Comparison of ENCODE assay signal across 31 cellular contexts in genomic region chr4:67696061-67696460, GRCh38. TPM values are rescaled to one million over a fixed set of nuclear protein-coding genes. Genes with fewer than 3 reads are reported as not detected.
"Had no signal": no experiment of that assay in that cellular context is flagged by ENCODE, and none has a peak within 500 bp of the region (broad histone marks: within the 10 kb centered on the region; RNA-seq: fewer than 3 reads in every experiment).

No MANE protein-coding gene starts in this region.

- DNase-seq: activated CD4-positive, alpha-beta memory T cell treated with anti-CD3 and anti-CD28 coated beads, Interleukin-2, amount 10 ng/mL, durations not matched to agents 7 days and 5 days; activated CD4-positive, alpha-beta T cell treated with anti-CD3 and anti-CD28 coated beads for 36 hours; activated CD4-positive, alpha-beta T cell treated with anti-CD3 and anti-CD28 coated beads, Interleukin-2, amount 50 U/mL, for 1 hour; activated CD8-positive, alpha-beta memory T cell treated with anti-CD3 and anti-CD28 coated beads, Interleukin-2, amount 50 U/mL, for 4 hours; activated gamma-delta T cell treated with Interleukin-2 at 50 U/mL for 16 hours; activated naive CD4-positive, alpha-beta T cell treated with anti-CD3 and anti-CD28 coated beads, Interleukin-2, amount 50 U/mL, for 16 hours; activated T-cell treated with anti-CD3 and anti-CD28 coated beads, Interleukin-2, amount 50 U/mL, for 72 hours; aorta; central memory CD4-positive, alpha-beta T cell; MG63; MV-4-11; NCI-H1092 treated with DMSO at 0.1 percent for 48 hours; NCI-H1417 treated with DMSO at 0.1 percent for 48 hours; NCI-H1694; NCI-H2029; NCI-H2107; NCI-H345; NCI-H510A; NCI-H526 treated with DMSO at 0.1 percent for 48 hours; NCI-H82; RPMI8226; SK-N-SH; T-helper 1 cell; WERI-Rb-1 had no signal

- FAIRE-seq: bronchial epithelial cell had no signal

- H3K4me2 ChIP-seq: SK-N-SH had no signal

- ATAC-seq: activated CD4-positive, alpha-beta T cell treated with anti-CD3 and anti-CD28 coated beads for 36 hours; activated T-cell treated with anti-CD3 and anti-CD28 coated beads, Interleukin-2, amount 50 U/mL, for 72 hours; Panc1; Right ventricle myocardium inferior had no signal

- H3K9ac ChIP-seq: SK-N-SH had no signal

- H3K9me2 ChIP-seq: SK-N-SH had no signal

- H3K27ac ChIP-seq: WERI-Rb-1 had no signal

- H3K27me3 ChIP-seq: MG63 had no signal

- H3K4me3 ChIP-seq: MG63 had no signal

- H3K9me3 ChIP-seq: MG63, SK-N-SH had no signal

RNA-seq across cellular contexts. Expression of gene GNRHR, which starts 58.1 kb away (rescaled TPM):
- total RNA-seq: activated CD4-positive, alpha-beta memory T cell treated with anti-CD3 and anti-CD28 coated beads, Interleukin-2, amount 10 ng/mL, durations not matched to agents 7 days and 5 days; activated CD4-positive, alpha-beta T cell treated with anti-CD3 and anti-CD28 coated beads for 36 hours; activated CD8-positive, alpha-beta memory T cell treated with anti-CD3 and anti-CD28 coated beads for 36 hours; activated T-cell treated with anti-CD3 and anti-CD28 coated beads, Interleukin-2, amount 50 U/mL, for 72 hours; activated T-helper 2 cell treated with anti-CD3 and anti-CD28 coated beads, Interferon-gamma antibody, Interleukin-2, Interleukin-4, amounts not matched to agents 10 μg/mL and 5 μg/mL and 100 μg/mL, durations not matched to agents 14 hours and 24 hours and 36 hours; aorta; OCI-LY7; Right ventricle myocardium inferior; T-helper 2 cell treated with Interferon-gamma antibody and Interleukin-4, amounts not matched to agents 100 ng/mL and 5 ng/mL, for 36 hours had no signal
- polyA plus RNA-seq: aorta had no signal
